Comparison of ENCODE assay signal across 10 cellular contexts in the genomic region with DNA sequence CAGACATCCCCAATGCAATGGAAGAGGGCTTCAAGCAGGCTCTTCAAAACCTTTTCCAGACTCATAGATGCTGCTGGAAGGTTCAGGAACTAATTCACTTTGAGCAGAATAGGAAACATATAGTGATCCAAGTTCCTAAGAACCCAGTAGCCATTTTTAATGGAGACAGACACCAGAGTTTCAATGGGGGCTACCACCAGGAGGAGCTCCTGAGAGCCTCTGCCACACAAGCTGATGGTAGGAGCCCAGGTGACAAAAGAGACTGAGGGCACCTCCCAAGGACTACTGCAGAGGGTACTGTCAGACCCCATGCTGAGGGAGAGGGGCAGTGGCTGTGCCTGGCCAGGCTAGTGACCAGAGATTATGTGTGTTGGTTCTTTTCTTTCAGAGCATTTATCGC. TPM values are rescaled to one million over a fixed set of nuclear protein-coding genes. Genes with fewer than 3 reads are reported as not detected.
A peak's percentile ranks its signal among the peaks of the same experiment; 100 is the strongest.
DNase-seq lines count a peak whose midpoint lies in the region; ATAC-seq and TF ChIP-seq lines count a peak whose summit lies in the region.
"Had no signal": no experiment of that assay in that cellular context is flagged by ENCODE, and none has a peak within 500 bp of the region (broad histone marks: within the 10 kb centered on the region; RNA-seq: fewer than 3 reads in every experiment).

No MANE protein-coding gene starts in this region.

- no peaks in the 10 kb centered on the region for H3K27me3 Mint-ChIP-seq in activated T-cell treated with anti-CD3 and anti-CD28 coated beads, Interleukin-2, amount 50 U/mL, for 24 hours

- H3K4me3 ChIP-seq in mucosa of descending colon: no peak overlapping the region
- H3K4me3 ChIP-seq: skin epidermis had no signal

- H3K4me1 Mint-ChIP-seq in activated T-cell treated with anti-CD3 and anti-CD28 coated beads, Interleukin-2, amount 50 U/mL, for 24 hours (ENCODE audit: low read depth): peaks cover 45% of the 10 kb centered on the region

- H3K9me3 ChIP-seq in mucosa of descending colon: no peaks in the 10 kb centered on the region

- H3K27ac Mint-ChIP-seq in activated T-cell treated with anti-CD3 and anti-CD28 coated beads, Interleukin-2, amount 50 U/mL, for 24 hours: no peak overlapping the region

- H3K4me1 ChIP-seq in mucosa of descending colon (ENCODE audit: low read depth): no peaks in the 10 kb centered on the region

- no peaks in the 10 kb centered on the region for H3K36me3 Mint-ChIP-seq in activated T-cell treated with anti-CD3 and anti-CD28 coated beads, Interleukin-2, amount 50 U/mL, for 24 hours (ENCODE audit: low read depth)

- TF ChIP-seq CTCF in mucosa of descending colon (IDR thresholded peaks at IDR 0.05): no peak

- no peaks in the 10 kb centered on the region for H3K36me3 ChIP-seq in mucosa of descending colon (ENCODE audit: low read depth)

- DNase-seq in COLO668 (lab: John Stamatoyannopoulos, UW; ENCODE audit: unreplicated experiment): peak; percentile 37
- peak; percentile 11 for DNase-seq in KBM-7
- DNase-seq in activated T-cell treated with anti-CD3 and anti-CD28 coated beads, Interleukin-2, amount 50 U/mL, for 24 hours: peak; percentile 58
- peak in 1 of 3 donors; percentile 31 for DNase-seq in mucosa of descending colon
- DNase-seq in NCI-H1048 (lab: John Stamatoyannopoulos, UW): no peak
- no peak for DNase-seq in NCI-H2029 (lab: John Stamatoyannopoulos, UW)
- no peak for DNase-seq in NK-92 treated with Interleukin-12 subunit alpha and Interleukin-12 subunit beta, amount 100 ng/mL, for 24 hours (lab: John Stamatoyannopoulos, UW)

- ATAC-seq in mucosa of descending colon (peak; percentile 30), HG02884 (IDR thresholded peaks at IDR 0.05; ENCODE audit: unreplicated experiment) (no peak)

- in situ Hi-C loops in KBM-7 (cut with MboI; ENCODE audit: low pct_unique_long_range_greater_than_20kb, low sequenced_read_pairs): no loop called here

- intact Hi-C loops in mucosa of descending colon (cut with DNase I, micrococcal nuclease): no loop called here

- no peaks in the 10 kb centered on the region for H3K9me3 Mint-ChIP-seq in activated T-cell treated with anti-CD3 and anti-CD28 coated beads, Interleukin-2, amount 50 U/mL, for 24 hours

- H3K4me3 Mint-ChIP-seq in activated T-cell treated with anti-CD3 and anti-CD28 coated beads, Interleukin-2, amount 50 U/mL, for 24 hours: no peak overlapping the region

RNA-seq across cellular contexts. Expression of a gene that starts 45.9 kb away (rescaled TPM):
- not detected for total RNA-seq in mucosa of descending colon
- total RNA-seq: RPMI7951 had no signal

Comparison
In these comparisons a context has a peak if more than half of its experiments do, and no peak if none do; other contexts are left out.
1. DNase-seq: peak in COLO668 (single experiment), KBM-7 (single experiment) and activated T-cell treated with anti-CD3 and anti-CD28 coated beads, Interleukin-2, amount 50 U/mL, for 24 hours (single experiment); none in NCI-H1048 (single experiment), NCI-H2029 (single experiment) and NK-92 treated with Interleukin-12 subunit alpha and Interleukin-12 subunit beta, amount 100 ng/mL, for 24 hours (single experiment).